1 cellular context compared by ENCODE assay signal in genomic region chr6:11232177-11232967, GRCh38.
TF ChIP-seq lines count a peak whose summit lies in the region.

Gene NEDD9, minus strand, starts transcription at chr6:11232668. Its CDS starts 153 bp downstream, at chr6:11232515.

TF ChIP-seq in HEK293, 187 proteins besides CTCF, POLR2A, EP300 and RAD21 (continued from another document and continues in another):
- TF ChIP-seq ZNF518A (tag by site-specific recombination; conservative IDR thresholded peaks at IDR 0.05; ENCODE audit: low read depth), result no peak
- TF ChIP-seq YY1 (tag by site-specific recombination; IDR thresholded peaks at IDR 0.05), result no peak
- TF ChIP-seq ZNF280C (tag by site-specific recombination; IDR thresholded peaks at IDR 0.05), result no peak
- no peak for TF ChIP-seq IKZF3 (tag by site-specific recombination; IDR thresholded peaks at IDR 0.05)
- TF ChIP-seq ZNF514 (tag by site-specific recombination; IDR thresholded peaks at IDR 0.05), result no peak
- TF ChIP-seq ZIC2 (tag by site-specific recombination; IDR thresholded peaks at IDR 0.05), result no peak
- no peak for TF ChIP-seq ZNF148 (tag by site-specific recombination; IDR thresholded peaks at IDR 0.05; ENCODE audit: borderline replicate concordance)
- 0 out of 2 replicates have a peak, but pooled peaks have one; percentile 7 for TF ChIP-seq ZNF561 (tag by site-specific recombination; IDR thresholded peaks at IDR 0.05; ENCODE audit: borderline replicate concordance)
- TF ChIP-seq ZNF624 (tag by site-specific recombination; IDR thresholded peaks at IDR 0.05), result no peak
- TF ChIP-seq SETDB1 (IDR thresholded peaks at IDR 0.05; ENCODE audit: insufficient read length, low read length), result no peak
- no peak for TF ChIP-seq ZNF623 (tag by site-specific recombination; IDR thresholded peaks at IDR 0.05)
- no peak for TF ChIP-seq ZNF214 (tag by site-specific recombination; IDR thresholded peaks at IDR 0.05; ENCODE audit: borderline replicate concordance)
- no peak for TF ChIP-seq ZNF398 (tag by site-specific recombination; IDR thresholded peaks at IDR 0.05)
- no peak for TF ChIP-seq ZNF426 (tag by site-specific recombination; IDR thresholded peaks at IDR 0.05)
- no peak for TF ChIP-seq ZFP41 (tag by site-specific recombination; IDR thresholded peaks at IDR 0.05; ENCODE audit: borderline replicate concordance)
- TF ChIP-seq ZBTB21 (tag by site-specific recombination; IDR thresholded peaks at IDR 0.05), result no peak
- no peak for TF ChIP-seq ZNF37A (tag by site-specific recombination; IDR thresholded peaks at IDR 0.05)
- no peak for TF ChIP-seq ZNF513 (tag by site-specific recombination; IDR thresholded peaks at IDR 0.05)
- no peak for TF ChIP-seq ZNF146 (tag by site-specific recombination; IDR thresholded peaks at IDR 0.05)
- TF ChIP-seq ZNF302 (tag by site-specific recombination; IDR thresholded peaks at IDR 0.05; ENCODE audit: low read depth), result no peak
- no peak for TF ChIP-seq ZNF155 (tag by site-specific recombination; IDR thresholded peaks at IDR 0.05)
- no peak for TF ChIP-seq ZBTB6 (tag by site-specific recombination; IDR thresholded peaks at IDR 0.05)
- TF ChIP-seq ZNF701 (tag by site-specific recombination; IDR thresholded peaks at IDR 0.05), result no peak
- no peak for TF ChIP-seq ZNF785 (tag by site-specific recombination; IDR thresholded peaks at IDR 0.05)
- no peak for TF ChIP-seq ZNF560 (tag by site-specific recombination; IDR thresholded peaks at IDR 0.05; ENCODE audit: borderline replicate concordance)
- TF ChIP-seq ZBTB10 (tag by site-specific recombination; IDR thresholded peaks at IDR 0.05), result no peak
- TF ChIP-seq ZNF658 (tag by site-specific recombination; IDR thresholded peaks at IDR 0.05), result no peak
- no peak for TF ChIP-seq ZNF555 (tag by site-specific recombination; conservative IDR thresholded peaks at IDR 0.05)
- TF ChIP-seq ZNF639 (tag by site-specific recombination; IDR thresholded peaks at IDR 0.05), result no peak
- TF ChIP-seq KLF10 (tag by site-specific recombination; IDR thresholded peaks at IDR 0.05), result no peak
- no peak for TF ChIP-seq ZNF596 (tag by site-specific recombination; IDR thresholded peaks at IDR 0.05)
- no peak for TF ChIP-seq GLI2 (tag by site-specific recombination; IDR thresholded peaks at IDR 0.05; ENCODE audit: borderline replicate concordance, low read depth)
- TF ChIP-seq ZNF660 (tag by site-specific recombination; IDR thresholded peaks at IDR 0.05), result peak; percentile 34; the same call in 1 of the 2 replicates
- no peak for TF ChIP-seq ZNF529 (tag by site-specific recombination; IDR thresholded peaks at IDR 0.05; ENCODE audit: insufficient replicate concordance)
- no peak for TF ChIP-seq ZNF23 (tag by site-specific recombination; IDR thresholded peaks at IDR 0.05; ENCODE audit: borderline replicate concordance)
- no peak for TF ChIP-seq ZBTB48 (tag by site-specific recombination; IDR thresholded peaks at IDR 0.05)
- no peak for TF ChIP-seq REPIN1 (tag by site-specific recombination; IDR thresholded peaks at IDR 0.05; ENCODE audit: low read depth)
- TF ChIP-seq ZNF211 (tag by site-specific recombination; IDR thresholded peaks at IDR 0.05; ENCODE audit: low read depth), result no peak
- peak; percentile 43; the same call in 1 of the 2 replicates for TF ChIP-seq PRDM6 (tag by site-specific recombination; IDR thresholded peaks at IDR 0.05)
- no peak for TF ChIP-seq ZNF354C (tag by site-specific recombination; IDR thresholded peaks at IDR 0.05; ENCODE audit: borderline replicate concordance, low read depth)
- TF ChIP-seq ZNF24 (tag by site-specific recombination; IDR thresholded peaks at IDR 0.05), result no peak
